Comparison of ENCODE assay signal across 8 cellular contexts in the genomic region with DNA sequence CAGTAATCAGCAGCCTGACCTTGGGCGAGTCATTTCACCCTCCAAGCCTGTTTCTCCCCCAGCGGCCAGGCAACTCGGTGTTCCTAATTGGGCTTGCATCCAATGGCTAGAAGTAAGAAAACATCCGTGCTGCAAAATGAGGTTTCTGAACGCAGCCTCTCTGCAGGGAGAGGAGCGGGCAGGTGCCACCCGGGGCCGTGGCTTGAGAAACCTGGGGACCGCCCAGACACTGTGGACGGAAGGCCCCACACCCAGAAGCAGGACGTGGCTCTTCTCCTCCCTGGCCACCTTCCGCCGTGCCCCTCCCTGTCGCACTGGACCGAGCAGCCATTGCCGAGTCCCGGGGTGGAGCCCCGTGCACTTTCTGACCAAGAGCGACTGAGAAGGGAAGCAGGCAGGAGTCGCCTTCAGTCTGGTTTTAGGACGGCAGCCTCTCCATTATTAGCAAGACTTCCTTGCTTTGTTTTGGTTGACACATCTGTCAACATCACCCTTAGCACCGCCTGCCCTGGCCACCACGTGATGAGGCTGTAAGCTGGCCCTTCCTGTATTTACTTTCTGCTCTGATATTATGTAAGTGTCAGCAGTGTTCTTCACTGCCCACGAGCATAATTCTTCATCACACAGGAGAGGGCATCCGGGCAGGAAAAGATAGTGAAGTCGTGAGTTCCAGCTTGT. TPM values are rescaled to one million over a fixed set of nuclear protein-coding genes. Genes with fewer than 3 reads are reported as not detected.
A peak's percentile ranks its signal among the peaks of the same experiment; 100 is the strongest.
DNase-seq lines count a peak whose midpoint lies in the region; ATAC-seq and TF ChIP-seq lines count a peak whose summit lies in the region.

No MANE protein-coding gene starts in this region.

- peak overlapping the region; percentile 95 for H3K27ac ChIP-seq in CD8-positive, alpha-beta memory T cell (ENCODE audit: low read depth, low read length)

- peaks cover 5 to 53% (median 20%) of the 10 kb centered on the region in 3 donors for H3K36me3 Mint-ChIP-seq in CD8-positive, alpha-beta memory T cell

- peak; percentile 15 to 60 (median 37) for DNase-seq in CD8-positive, alpha-beta memory T cell
- peak; percentile 16 for DNase-seq in NCI-H2196 treated with DMSO at 0.1 percent for 48 hours (lab: John Stamatoyannopoulos, UW; ENCODE audit: unreplicated experiment)
- peak; percentile 57 for DNase-seq in activated CD4-positive, alpha-beta T cell treated with anti-CD3 and anti-CD28 coated beads for 48 hours
- DNase-seq in effector CD4-positive, alpha-beta T cell, result peak; percentile 18
- DNase-seq in lower leg skin (ENCODE audit: low spot score in 2 of 2), result peak; percentile 89 to 95
- peak; percentile 11 to 15 for DNase-seq in stimulated activated CD8-positive, alpha-beta memory T cell treated with anti-CD3 and anti-CD28 coated beads, Interleukin-7, amount 100 ng/mL, for 1 hour (ENCODE audit: low read depth in 2 of 2)

- CTCF ChIA-PET in CD8-positive, alpha-beta memory T cell (lab: Charles Lee), result interaction anchor here (0.7 to 2.0 kb wide), 3 partner anchors 13 to 160 kb away, joined by 3 to 6 read pairs (median 5); no protein-coding TSS in a partner anchor

- ATAC-seq in GM21723 (IDR thresholded peaks at IDR 0.05; ENCODE audit: unreplicated experiment), result peak; percentile 17
- ATAC-seq in GM21526 (IDR thresholded peaks at IDR 0.05; ENCODE audit: low FRiP score, unreplicated experiment), result no peak

- H3K4me3 Mint-ChIP-seq in CD8-positive, alpha-beta memory T cell, result peak overlapping the region; percentile 95 to 100 (median 98)

- H3K9me3 Mint-ChIP-seq in CD8-positive, alpha-beta memory T cell, result no peaks in the 10 kb centered on the region

- WGBS in lower leg skin, 2 donors, result 0% methylated on average over 14 to 26 of the region's 26 CpGs

- POLR2A ChIA-PET in CD8-positive, alpha-beta memory T cell (lab: Charles Lee), result interaction anchor here (0.8 to 2.6 kb wide), 8 partner anchors 8 to 514 kb away, joined by 3 to 14 read pairs (median 4); partner anchors contain the start of genes CIAPIN1, COQ9, MT1X and NLRC5

- peak overlapping the region; percentile 95 to 99 (median 98) for H3K27ac Mint-ChIP-seq in CD8-positive, alpha-beta memory T cell

- peaks cover 40 to 54% (median 53%) of the 10 kb centered on the region in 3 donors for H3K4me1 Mint-ChIP-seq in CD8-positive, alpha-beta memory T cell

- TF ChIP-seq POLR2A in lower leg skin (IDR thresholded peaks at IDR 0.05), result no peak

- H3K36me3 ChIP-seq in CD8-positive, alpha-beta memory T cell (ENCODE audit: insufficient read depth, low read length), result peaks cover 23% of the 10 kb centered on the region

- H3K9me3 ChIP-seq in CD8-positive, alpha-beta memory T cell (ENCODE audit: low read length), result no peaks in the 10 kb centered on the region

- intact Hi-C loops in lower leg skin (cut with DNase I; ENCODE audit: low total_unique reads), result no loop called here

- no peak for TF ChIP-seq CTCF in lower leg skin (IDR thresholded peaks at IDR 0.05)

- H3K4me1 ChIP-seq in CD8-positive, alpha-beta memory T cell (ENCODE audit: insufficient read depth, low read length), result peaks cover 48% of the 10 kb centered on the region

- peaks cover 0 to 5% of the 10 kb centered on the region in 2 donors for H3K27me3 Mint-ChIP-seq in CD8-positive, alpha-beta memory T cell

- H3K27me3 ChIP-seq in CD8-positive, alpha-beta memory T cell (ENCODE audit: insufficient read depth, low read length, poor library complexity, severe bottlenecking), result no peaks in the 10 kb centered on the region

- peak overlapping the region; percentile 69 for H3K4me3 ChIP-seq in CD8-positive, alpha-beta memory T cell (ENCODE audit: low read length)
- H3K4me3 ChIP-seq in lower leg skin (ENCODE audit: low read depth, poor library complexity, severe bottlenecking), result peak overlapping the region; percentile 99

RNA-seq across cellular contexts. Expression of gene HERPUD1, which starts 0.8 kb away (rescaled TPM):
- total RNA-seq in CD8-positive, alpha-beta memory T cell, result 100 to 1,000 TPM; 162 to 176 TPM
- 107 TPM for polyA plus RNA-seq in CD8-positive, alpha-beta memory T cell
- total RNA-seq in lower leg skin, result 100 to 1,000 TPM; 136 to 165 (median 158) TPM

RNA-seq across cellular contexts. Expression of gene CETP, which starts 29.0 kb away (rescaled TPM):
- not detected for total RNA-seq in CD8-positive, alpha-beta memory T cell
- polyA plus RNA-seq in CD8-positive, alpha-beta memory T cell, result not detected
- under 1 TPM in 2 of 4 donors, not detected in 2; 0.52 to 0.79 TPM for total RNA-seq in lower leg skin

RNA-seq across cellular contexts. Expression of gene NLRC5, which starts 56.6 kb away (rescaled TPM):
- total RNA-seq in CD8-positive, alpha-beta memory T cell, result 100 to 1,000 TPM; 173 to 178 TPM
- 165 TPM for polyA plus RNA-seq in CD8-positive, alpha-beta memory T cell
- total RNA-seq in lower leg skin, result 10 to 100 TPM; 21.8 to 52.4 (median 32.0) TPM

Comparison
In these comparisons a context has a peak if more than half of its experiments do, and no peak if none do; other contexts are left out.
1. DNase-seq: peak in every context shown above with its lines; median percentile 92 in lower leg skin; 57 in activated CD4-positive, alpha-beta T cell treated with anti-CD3 and anti-CD28 coated beads for 48 hours; 37 in CD8-positive, alpha-beta memory T cell; 18 in effector CD4-positive, alpha-beta T cell; 16 in NCI-H2196 treated with DMSO at 0.1 percent for 48 hours; 13 in stimulated activated CD8-positive, alpha-beta memory T cell treated with anti-CD3 and anti-CD28 coated beads, Interleukin-7, amount 100 ng/mL, for 1 hour.